In the genomic region with DNA sequence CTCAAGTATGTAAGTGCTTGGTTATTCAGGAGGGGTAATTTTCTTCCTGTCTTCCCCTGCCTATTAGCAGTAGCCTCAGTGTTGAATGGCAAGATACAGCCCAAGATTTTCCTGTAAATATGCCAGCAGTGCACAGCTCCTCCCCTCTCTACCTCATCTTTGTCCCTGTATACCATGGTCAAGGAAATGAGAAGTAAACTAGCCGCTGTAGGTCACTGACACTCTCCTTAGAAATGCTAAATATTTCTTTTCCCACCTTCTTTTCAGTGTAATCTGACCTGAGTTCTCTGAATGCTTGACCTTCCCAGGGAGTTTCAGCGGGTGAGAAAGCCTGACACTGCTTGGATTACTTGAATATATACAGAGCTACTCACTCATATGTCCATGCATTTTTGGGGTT, we compare ENCODE assay signal across 12 cellular contexts.
A peak's percentile ranks its signal among the peaks of the same experiment; 100 is the strongest.
DNase-seq lines count a peak whose midpoint lies in the region; ATAC-seq, FAIRE-seq and TF ChIP-seq lines count a peak whose summit lies in the region.
"Had no signal": no experiment of that assay in that cellular context is flagged by ENCODE, and none has a peak within 500 bp of the region (broad histone marks: within the 10 kb centered on the region; RNA-seq: fewer than 3 reads in every experiment).

No MANE protein-coding gene starts in this region.

- H3K36me3 ChIP-seq in left ventricle myocardium inferior (no peaks in the 10 kb centered on the region), right atrium auricular region (no peaks in the 10 kb centered on the region)

- H3K27me3 ChIP-seq in left ventricle myocardium inferior (ENCODE audit: low read depth) (no peaks in the 10 kb centered on the region), right atrium auricular region (no peaks in the 10 kb centered on the region)
- H3K27me3 ChIP-seq: BLaER1 treated with 17β-estradiol and CSF1 and Interleukin-3, amounts not matched to agents 10 nM and 100 nM had no signal

- no peak overlapping the region for H3K27ac Mint-ChIP-seq in natural killer cell
- H3K27ac Mint-ChIP-seq: activated B cell treated with CpG ODN at 0.5 μM for 24 hours; activated naive CD4-positive, alpha-beta T cell treated with anti-CD3 and anti-CD28 coated beads for 36 hours had no signal

- DNase-seq in left ventricle myocardium inferior (no peak), right atrium auricular region (ENCODE audit: low spot score) (no peak), iPS DF 4.7 (ENCODE audit: extremely low read depth, low spot score) (peak; percentile 72), COLO829 (ENCODE audit: low spot score) (no peak), NCI-H526 treated with DMSO at 0.1 percent for 48 hours (lab: John Stamatoyannopoulos, UW) (no peak), natural killer cell (no peak), D721Med (ENCODE audit: insufficient read length, low spot score) (no peak)
- DNase-seq: activated B cell treated with CpG ODN at 0.5 μM for 24 hours; activated naive CD4-positive, alpha-beta T cell treated with anti-CD3 and anti-CD28 coated beads for 36 hours; erythroblast had no signal

- H3K9me3 Mint-ChIP-seq in natural killer cell, result no peaks in the 10 kb centered on the region
- H3K9me3 Mint-ChIP-seq: activated B cell treated with CpG ODN at 0.5 μM for 24 hours; activated naive CD4-positive, alpha-beta T cell treated with anti-CD3 and anti-CD28 coated beads for 36 hours had no signal

- ATAC-seq in SK-N-SH treated with all-trans-retinoic acid at 6 μM for 48 hours, result peak; percentile 46
- no peak for ATAC-seq in natural killer cell

- no peak overlapping the region for H3K4me3 Mint-ChIP-seq in natural killer cell
- H3K4me3 Mint-ChIP-seq: activated B cell treated with CpG ODN at 0.5 μM for 24 hours; activated naive CD4-positive, alpha-beta T cell treated with anti-CD3 and anti-CD28 coated beads for 36 hours had no signal

- no peak for FAIRE-seq in D721Med (lab: Jason Lieb, UNC)

- H3K4me1 ChIP-seq in left ventricle myocardium inferior, result peaks cover 83% of the 10 kb centered on the region
- H3K4me1 ChIP-seq in right atrium auricular region, result peaks cover 0 to 35% of the 10 kb centered on the region in 2 donors

- H3K9me3 ChIP-seq in left ventricle myocardium inferior (replicated peaks) (no peaks in the 10 kb centered on the region), right atrium auricular region (no peaks in the 10 kb centered on the region)

- no peaks in the 10 kb centered on the region for H3K27me3 Mint-ChIP-seq in natural killer cell (ENCODE audit: low read depth in 2 of 2)
- H3K27me3 Mint-ChIP-seq: activated B cell treated with CpG ODN at 0.5 μM for 24 hours had no signal

- TF ChIP-seq CTCF in left ventricle myocardium inferior (IDR thresholded peaks at IDR 0.05; ENCODE audit: borderline replicate concordance) (no peak), right atrium auricular region (IDR thresholded peaks at IDR 0.05) (no peak), natural killer cell (IDR thresholded peaks at IDR 0.05) (no peak), D721Med (IDR thresholded peaks at IDR 0.05; ENCODE audit: insufficient read depth, missing control alignments) (no peak)

- H3K4me3 ChIP-seq in left ventricle myocardium inferior (no peak overlapping the region), right atrium auricular region (no peak overlapping the region)
- H3K4me3 ChIP-seq: BLaER1 treated with 17β-estradiol and CSF1 and Interleukin-3, amounts not matched to agents 10 nM and 100 nM had no signal

- intact Hi-C loops in left ventricle myocardium inferior (cut with micrococcal nuclease), result no loop called here
- intact Hi-C loops in natural killer cell (cut with micrococcal nuclease), result no loop called here

- H3K36me3 Mint-ChIP-seq in natural killer cell, result no peaks in the 10 kb centered on the region

- H3K27ac ChIP-seq in left ventricle myocardium inferior (replicated peaks) (peak overlapping the region; percentile 73), right atrium auricular region (no peak overlapping the region)

- peaks cover 53 to 59% of the 10 kb centered on the region in 2 donors for H3K4me1 Mint-ChIP-seq in natural killer cell

TF ChIP-seq in SK-N-SH treated with all-trans-retinoic acid at 6 μM for 48 hours, 23 proteins besides CTCF, POLR2A, EP300 and RAD21:
- TF ChIP-seq BACH2 (CRISPR knock-in tag; IDR thresholded peaks at IDR 0.05; ENCODE audit: borderline replicate concordance) (no peak), PPARA (CRISPR knock-in tag; IDR thresholded peaks at IDR 0.05; ENCODE audit: borderline replicate concordance) (no peak), TOX (CRISPR knock-in tag; IDR thresholded peaks at IDR 0.05; ENCODE audit: borderline replicate concordance) (no peak), ZFP30 (CRISPR knock-in tag; IDR thresholded peaks at IDR 0.05) (no peak), CSDC2 (CRISPR knock-in tag; IDR thresholded peaks at IDR 0.05) (no peak), ESRRG (CRISPR knock-in tag; IDR thresholded peaks at IDR 0.05) (no peak), TCF4 (CRISPR knock-in tag; IDR thresholded peaks at IDR 0.05; ENCODE audit: borderline replicate concordance) (no peak), ZNF565 (CRISPR knock-in tag; conservative IDR thresholded peaks at IDR 0.05; ENCODE audit: low read depth) (no peak), ZC3H10 (CRISPR knock-in tag; IDR thresholded peaks at IDR 0.05) (no peak)
- TF ChIP-seq, protein P1, sequence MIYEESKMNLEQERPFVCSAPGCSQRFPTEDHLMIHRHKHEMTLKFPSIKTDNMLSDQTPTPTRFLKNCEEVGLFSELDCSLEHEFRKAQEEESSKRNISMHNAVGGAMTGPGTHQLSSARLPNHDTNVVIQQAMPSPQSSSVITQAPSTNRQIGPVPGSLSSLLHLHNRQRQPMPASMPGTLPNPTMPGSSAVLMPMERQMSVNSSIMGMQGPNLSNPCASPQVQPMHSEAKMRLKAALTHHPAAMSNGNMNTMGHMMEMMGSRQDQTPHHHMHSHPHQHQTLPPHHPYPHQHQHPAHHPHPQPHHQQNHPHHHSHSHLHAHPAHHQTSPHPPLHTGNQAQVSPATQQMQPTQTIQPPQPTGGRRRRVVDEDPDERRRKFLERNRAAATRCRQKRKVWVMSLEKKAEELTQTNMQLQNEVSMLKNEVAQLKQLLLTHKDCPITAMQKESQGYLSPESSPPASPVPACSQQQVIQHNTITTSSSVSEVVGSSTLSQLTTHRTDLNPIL (CRISPR knock-in tag; IDR thresholded peaks at IDR 0.05; ENCODE audit: low read depth), result no peak
